8 cellular contexts compared by ENCODE assay signal in the genomic region with DNA sequence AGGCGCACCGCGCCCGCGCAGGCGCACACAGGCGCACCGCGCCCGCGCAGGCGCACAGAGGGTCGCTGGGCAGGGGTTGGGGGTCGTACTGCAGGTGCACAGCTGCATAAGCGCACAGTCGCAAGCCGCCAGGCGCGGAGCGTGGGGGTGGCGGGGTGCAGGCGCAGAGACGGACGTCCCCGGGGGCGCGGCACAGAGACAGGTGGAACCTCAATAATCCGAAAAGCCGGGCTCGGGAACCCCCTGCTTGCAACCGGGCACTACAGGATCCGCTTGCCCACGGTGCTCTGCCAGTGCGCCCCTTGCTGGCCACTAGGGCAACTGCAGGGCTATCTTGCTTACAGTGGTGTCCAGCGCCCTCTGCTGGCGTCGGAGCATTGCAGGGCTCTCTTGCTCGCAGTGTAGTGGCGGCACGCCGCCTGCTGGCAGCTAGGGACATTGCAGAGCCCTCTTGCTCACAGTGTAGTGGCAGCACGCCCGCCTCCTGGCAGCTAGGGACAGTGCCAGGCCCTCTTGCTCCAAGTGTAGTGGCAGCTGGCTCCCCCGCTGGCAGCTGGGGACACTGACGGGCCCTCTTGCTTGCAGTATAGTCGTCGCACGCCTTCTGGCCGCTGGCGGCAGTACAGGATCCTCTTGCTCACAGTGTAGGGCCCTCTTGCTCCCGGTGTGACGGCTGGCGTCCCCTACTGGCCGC. TPM values are rescaled to one million over a fixed set of nuclear protein-coding genes. Genes with fewer than 3 reads are reported as not detected.
DNase-seq lines count a peak whose midpoint lies in the region; ATAC-seq and TF ChIP-seq lines count a peak whose summit lies in the region.

No MANE protein-coding gene starts in this region.

- ATAC-seq in HG03280 (IDR thresholded peaks at IDR 0.05; ENCODE audit: unreplicated experiment): no peak

- TF ChIP-seq CTCF in HL-60 (IDR thresholded peaks at IDR 0.05; ENCODE audit: insufficient read depth, low read length): peak; percentile 9
- TF ChIP-seq CTCF in colonic mucosa (IDR thresholded peaks at IDR 0.05): peak; percentile 55

- H3K4me1 ChIP-seq in colonic mucosa: no peaks in the 10 kb centered on the region

- no peaks in the 10 kb centered on the region for H3K9me3 ChIP-seq in colonic mucosa

- H3K27me3 ChIP-seq in HL-60 (ENCODE audit: insufficient read depth, poor library complexity, severe bottlenecking) (no peaks in the 10 kb centered on the region), colonic mucosa (no peaks in the 10 kb centered on the region)

- DNase-seq in ACHN (peak; percentile 75), HL-60 (ENCODE audit: low read depth in 1 of 2, low spot score in 1 of 2) (peak in 1 of 2 experiments; percentile 42), colonic mucosa (peak; percentile 79), mucosa of gallbladder (ENCODE audit: low spot score) (peak; percentile 20), NCI-H187 (lab: John Stamatoyannopoulos, UW) (no peak)
- DNase-seq in activated CD4-positive, alpha-beta T cell treated with anti-CD3 and anti-CD28 coated beads for 24 hours (ENCODE audit: low read depth in 2 of 2): peak; percentile 53 to 56
- DNase-seq in stimulated activated naive CD4-positive, alpha-beta T cell (lab: John Stamatoyannopoulos, UW): peak in 5 of 6 experiments; percentile 15 to 57 (median 46)

- in situ Hi-C loops in ACHN (cut with HindIII; ENCODE audit: low pct_ligation_motif_present, low pct_unique_long_range_greater_than_20kb, low sequenced_read_pairs): no loop called here

- H3K36me3 ChIP-seq in colonic mucosa: no peaks in the 10 kb centered on the region

- intact Hi-C loops in colonic mucosa (cut with DNase I): no loop called here

- H3K27ac ChIP-seq in HL-60 (replicated peaks) (no peak overlapping the region), colonic mucosa (no peak overlapping the region)

- no peak overlapping the region for H3K4me3 ChIP-seq in HL-60 (replicated peaks; ENCODE audit: insufficient read depth, low read length)
- H3K4me3 ChIP-seq in colonic mucosa: no peak overlapping the region

- H3K9ac ChIP-seq in colonic mucosa (ENCODE audit: low read depth in 2 of 2, low read length in 2 of 2): no peak overlapping the region

RNA-seq across cellular contexts. Expression of gene FAM110C, which starts 34.9 kb away (rescaled TPM):
- total RNA-seq in colonic mucosa (10 to 100 TPM; 20.1 to 24.6 TPM), mucosa of gallbladder (41.8 TPM)

Comparison
In these comparisons a context has a peak if more than half of its experiments do, and no peak if none do; other contexts are left out.
1. DNase-seq: peak in ACHN (single experiment), activated CD4-positive, alpha-beta T cell treated with anti-CD3 and anti-CD28 coated beads for 24 hours (2 of 2), colonic mucosa (single experiment), mucosa of gallbladder (single experiment) and stimulated activated naive CD4-positive, alpha-beta T cell (5 of 6); none in NCI-H187 (0 of 2).